Comparison of ENCODE assay signal across 23 cellular contexts in genomic region chr7:107779647-107780099, GRCh38. TPM values are rescaled to one million over a fixed set of nuclear protein-coding genes. Genes with fewer than 3 reads are reported as not detected.
"Had no signal": no experiment of that assay in that cellular context is flagged by ENCODE, and none has a peak within 500 bp of the region (broad histone marks: within the 10 kb centered on the region; RNA-seq: fewer than 3 reads in every experiment).

No MANE protein-coding gene starts in this region.

- H3K9me3 Mint-ChIP-seq: activated CD4-positive, alpha-beta T cell treated with anti-CD3 and anti-CD28 coated beads, Interleukin-2, amount 10 ng/mL, durations not matched to agents 7 days and 5 days; naive B cell; neural progenitor cell; T-cell had no signal

- H3K27me3 ChIP-seq: breast epithelium, esophagus squamous epithelium, neural progenitor cell, ovary, tibial nerve, uterus had no signal

- H3K4me1 Mint-ChIP-seq: naive B cell, neural progenitor cell had no signal

- H3K4me3 Mint-ChIP-seq: activated CD4-positive, alpha-beta T cell treated with anti-CD3 and anti-CD28 coated beads, Interleukin-2, amount 10 ng/mL, durations not matched to agents 7 days and 5 days; naive B cell; neural progenitor cell; T-cell had no signal

- H3K27ac Mint-ChIP-seq: activated CD4-positive, alpha-beta T cell treated with anti-CD3 and anti-CD28 coated beads, Interleukin-2, amount 10 ng/mL, durations not matched to agents 7 days and 5 days; naive B cell; neural progenitor cell; T-cell had no signal

- H3K9ac ChIP-seq: neural progenitor cell had no signal

- H3K4me1 ChIP-seq: breast epithelium, esophagus squamous epithelium, neural progenitor cell, uterus had no signal

- H3K4me3 ChIP-seq: breast epithelium, esophagus squamous epithelium, neural progenitor cell, ovary, tibial nerve, uterus had no signal

- H3K27ac ChIP-seq: breast epithelium, esophagus squamous epithelium, neural progenitor cell, ovary, tibial nerve, uterus had no signal

- DNase-seq: activated CD4-positive, alpha-beta T cell treated with anti-CD3 and anti-CD28 coated beads, Interleukin-2, amount 10 ng/mL, durations not matched to agents 7 days and 5 days; activated CD8-positive, alpha-beta memory T cell treated with anti-CD3 and anti-CD28 coated beads, Interleukin-2, amount 50 U/mL, for 48 hours; activated effector memory CD4-positive, alpha-beta T cell treated with Interleukin-2 at 50 U/mL for 16 hours; activated naive CD4-positive, alpha-beta T cell treated with anti-CD3 and anti-CD28 coated beads, Interleukin-2, amount 50 U/mL, for 16 hours; activated T-cell treated with anti-CD3 and anti-CD28 coated beads, Interleukin-2, amount 50 U/mL, for 48 hours; effector CD4-positive, alpha-beta T cell; esophagus squamous epithelium; hippocampal formation; mammary epithelial cell; naive B cell; ovary; stimulated activated CD4-positive, alpha-beta T cell treated with anti-CD3 and anti-CD28 coated beads, Interleukin-1b, Interleukin-23, amount 100 ng/mL, for 48 hours; stimulated activated CD8-positive, alpha-beta memory T cell treated with anti-CD3 and anti-CD28 coated beads, Interleukin-4, amount 100 ng/mL, for 48 hours; stimulated activated naive CD4-positive, alpha-beta T cell; T-cell; T-helper 9 cell; uterus had no signal

- H3K9me3 ChIP-seq: breast epithelium, esophagus squamous epithelium, ovary, tibial nerve, uterus had no signal

- H3K36me3 ChIP-seq: breast epithelium, esophagus squamous epithelium, neural progenitor cell, ovary, tibial nerve, uterus had no signal

- H3K27me3 Mint-ChIP-seq: activated CD4-positive, alpha-beta T cell treated with anti-CD3 and anti-CD28 coated beads, Interleukin-2, amount 10 ng/mL, durations not matched to agents 7 days and 5 days; naive B cell; T-cell had no signal

- H3K36me3 Mint-ChIP-seq: naive B cell, neural progenitor cell, T-cell had no signal

RNA-seq across cellular contexts. Expression of gene SLC26A3, which starts 23.4 kb away (rescaled TPM):
- total RNA-seq: activated CD4-positive, alpha-beta T cell treated with anti-CD3 and anti-CD28 coated beads, Interleukin-2, amount 10 ng/mL, durations not matched to agents 7 days and 5 days; astrocyte; endothelial cell of umbilical vein; esophagus squamous epithelium; glomerular endothelial cell; mammary epithelial cell; tibial nerve had no signal
- polyA plus RNA-seq: endothelial cell of umbilical vein, mammary epithelial cell had no signal
